Comparison of ENCODE assay signal across 1 cellular context in the genomic region with DNA sequence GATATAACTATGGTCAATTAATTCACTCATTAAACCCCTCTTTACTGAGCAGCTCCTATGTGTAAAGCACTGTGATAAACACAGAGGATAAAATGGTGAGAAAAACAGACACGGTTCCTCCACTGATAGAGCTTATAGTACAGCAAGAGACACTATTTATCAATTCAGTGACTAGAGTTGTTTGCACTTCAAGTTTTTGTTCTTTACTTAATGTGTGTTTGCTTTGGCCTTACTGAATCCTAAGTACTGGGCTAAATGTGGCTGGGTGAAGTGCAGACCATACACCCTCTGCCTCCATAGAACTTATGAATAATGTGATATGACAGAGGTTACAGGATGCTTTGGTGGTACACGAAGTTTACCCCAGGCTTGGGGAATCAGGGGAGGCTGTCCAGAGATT.
A peak's percentile ranks its signal among the peaks of the same experiment; 100 is the strongest.
TF ChIP-seq lines count a peak whose summit lies in the region.

No MANE protein-coding gene starts in this region.

TF ChIP-seq in HepG2, 621 proteins besides CTCF, POLR2A, EP300 and RAD21 (continued from another document):
- TF ChIP-seq, protein P1, sequence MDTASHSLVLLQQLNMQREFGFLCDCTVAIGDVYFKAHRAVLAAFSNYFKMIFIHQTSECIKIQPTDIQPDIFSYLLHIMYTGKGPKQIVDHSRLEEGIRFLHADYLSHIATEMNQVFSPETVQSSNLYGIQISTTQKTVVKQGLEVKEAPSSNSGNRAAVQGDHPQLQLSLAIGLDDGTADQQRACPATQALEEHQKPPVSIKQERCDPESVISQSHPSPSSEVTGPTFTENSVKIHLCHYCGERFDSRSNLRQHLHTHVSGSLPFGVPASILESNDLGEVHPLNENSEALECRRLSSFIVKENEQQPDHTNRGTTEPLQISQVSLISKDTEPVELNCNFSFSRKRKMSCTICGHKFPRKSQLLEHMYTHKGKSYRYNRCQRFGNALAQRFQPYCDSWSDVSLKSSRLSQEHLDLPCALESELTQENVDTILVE (CRISPR knock-in tag; IDR thresholded peaks at IDR 0.05): 0 out of 2 replicates have a peak, but pooled peaks have one; percentile 31
- TF ChIP-seq ASH2L (IDR thresholded peaks at IDR 0.05; ENCODE audit: insufficient read length, low read depth, low read length) (peak; percentile 31), RXRB (CRISPR knock-in tag; IDR thresholded peaks at IDR 0.05; ENCODE audit: borderline replicate concordance) (peak; percentile 18; the same call in 1 of the 2 replicates)
